ENCODE assay signal across 18 cellular contexts in the genomic region with DNA sequence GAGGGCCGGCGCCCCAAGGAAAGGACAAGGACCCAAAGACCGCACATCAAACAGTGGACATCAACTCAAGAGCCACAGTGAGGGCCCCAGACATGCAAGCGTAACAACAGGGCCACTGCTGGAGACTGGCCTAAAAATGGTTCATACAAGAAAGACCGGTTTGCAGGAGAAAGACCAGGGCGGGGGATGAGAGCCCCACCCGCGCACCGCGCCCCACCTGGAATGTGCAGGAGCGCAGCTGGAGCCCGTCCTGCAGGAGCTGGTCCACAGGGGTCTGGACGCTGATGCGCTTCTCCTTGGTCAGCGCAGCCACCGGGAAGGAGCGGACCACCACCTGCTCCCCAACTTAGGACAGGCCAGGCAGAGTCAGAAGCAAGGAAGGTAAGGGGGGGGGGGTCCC. TPM values are rescaled to one million over a fixed set of nuclear protein-coding genes. Genes with fewer than 3 reads are reported as not detected.
"Had no signal": no experiment of that assay in that cellular context is flagged by ENCODE, and none has a peak within 500 bp of the region (broad histone marks: within the 10 kb centered on the region; RNA-seq: fewer than 3 reads in every experiment).

No MANE protein-coding gene starts in this region.

- ATAC-seq: activated naive CD8-positive, alpha-beta T cell treated with anti-CD3 and anti-CD28 coated beads, Interleukin-2, amount 50 U/mL, for 24 hours; activated T-cell treated with anti-CD3 and anti-CD28 coated beads, Interleukin-2, amount 50 U/mL, for 72 hours; gastrocnemius medialis; naive thymus-derived CD8-positive, alpha-beta T cell; right cardiac atrium; stimulated activated naive B cell treated with anti-CD40 and anti-IgM and Interleukin-4, amounts not matched to agents 10 μg/mL and 1 μg/mL and 100 μg/mL, for 72 hours had no signal

- H3K4me1 ChIP-seq: ascending aorta, gastrocnemius medialis, spleen, uterus had no signal

- H3K27ac ChIP-seq: ascending aorta, gastrocnemius medialis, neutrophil, spleen, uterus had no signal

- H3K36me3 ChIP-seq: uterus had no signal

- H3K9me3 ChIP-seq: ascending aorta, gastrocnemius medialis, neutrophil, spleen, uterus had no signal

- H3K27me3 ChIP-seq: ascending aorta, gastrocnemius medialis, neutrophil, spleen, uterus had no signal

- H3K4me3 ChIP-seq: ascending aorta, gastrocnemius medialis, spleen, uterus had no signal

- DNase-seq: activated CD4-positive, alpha-beta memory T cell treated with anti-CD3 and anti-CD28 coated beads for 36 hours; activated CD4-positive, alpha-beta T cell treated with anti-CD3 and anti-CD28 coated beads for 1 hour; activated naive CD8-positive, alpha-beta T cell treated with anti-CD3 and anti-CD28 coated beads, Interleukin-2, amount 50 U/mL, for 24 hours; activated T-cell treated with anti-CD3 and anti-CD28 coated beads, Interleukin-2, amount 50 U/mL, for 72 hours; gastrocnemius medialis; kidney; naive thymus-derived CD8-positive, alpha-beta T cell; posterior cingulate gyrus; right cardiac atrium; spleen; stimulated activated CD4-positive, alpha-beta T cell treated with anti-CD3 and anti-CD28 coated beads, Interleukin-1b, Interleukin-23, amount 100 ng/mL, for 48 hours; stimulated activated naive B cell treated with anti-CD40 and anti-IgM and Interleukin-4, amounts not matched to agents 10 μg/mL and 1 μg/mL and 100 μg/mL, for 72 hours; substantia nigra; T-helper 9 cell; uterus had no signal

RNA-seq across cellular contexts. Expression of a gene that starts 20.4 kb away (rescaled TPM):
- total RNA-seq: ascending aorta had no signal

RNA-seq across cellular contexts. Expression of a gene that starts 25.7 kb away (rescaled TPM):
- total RNA-seq: ascending aorta, gastrocnemius medialis, liver, right cardiac atrium, uterus had no signal
- polyA plus RNA-seq: liver, right cardiac atrium had no signal
